Comparison of ENCODE assay signal across 9 cellular contexts in the genomic region with DNA sequence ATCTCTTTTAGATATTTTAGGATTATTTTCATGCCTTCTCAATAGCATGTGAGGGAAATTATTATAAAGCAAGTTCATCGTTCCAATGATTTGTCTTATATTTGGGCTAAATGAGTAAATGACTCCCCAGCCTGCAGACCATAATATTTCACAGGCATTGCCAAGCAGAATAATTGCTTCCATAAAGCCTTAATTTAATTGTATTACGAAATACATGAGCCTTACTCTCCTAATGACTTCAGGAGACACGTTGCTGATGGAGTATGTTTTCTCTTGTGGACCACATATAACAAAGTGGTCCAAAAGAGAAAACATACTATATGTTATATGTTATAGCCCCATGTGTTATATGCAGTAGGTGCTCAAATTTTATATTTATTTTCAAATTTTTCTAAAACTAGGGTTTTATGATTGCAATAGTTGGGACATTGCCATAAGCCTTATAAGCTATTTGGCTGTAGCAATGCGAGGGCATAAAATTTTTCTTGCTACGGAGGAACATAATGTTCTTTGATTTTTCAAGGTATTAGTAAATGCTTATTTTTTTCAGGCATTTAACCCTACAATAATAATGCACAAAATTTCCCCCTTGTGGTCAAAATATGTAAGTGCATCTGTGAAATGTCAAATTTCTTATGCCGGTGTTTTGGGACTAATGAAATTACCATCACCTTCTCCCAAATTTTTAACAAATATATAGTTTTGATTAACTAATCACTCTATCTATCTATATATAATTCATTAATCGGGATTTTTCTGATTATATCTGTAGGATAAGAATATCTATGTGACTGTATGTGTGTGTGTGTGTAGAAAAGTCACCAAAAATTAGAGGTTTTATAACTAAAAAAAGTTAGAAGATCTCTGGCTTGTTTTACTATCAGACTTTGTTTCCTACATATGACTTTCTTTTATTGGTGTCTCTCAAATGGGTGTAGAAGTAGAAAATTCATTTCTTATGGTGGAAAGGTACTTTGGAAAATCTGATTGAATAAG. TPM values are rescaled to one million over a fixed set of nuclear protein-coding genes. Genes with fewer than 3 reads are reported as not detected.
DNase-seq lines count a peak whose midpoint lies in the region; ATAC-seq and TF ChIP-seq lines count a peak whose summit lies in the region.
"Had no signal": no experiment of that assay in that cellular context is flagged by ENCODE, and none has a peak within 500 bp of the region (broad histone marks: within the 10 kb centered on the region; RNA-seq: fewer than 3 reads in every experiment).

No MANE protein-coding gene starts in this region.

- no peaks in the 10 kb centered on the region for H3K9me3 ChIP-seq in body of pancreas

- DNase-seq in EL (peak; percentile 23), body of pancreas (no peak), D341Med (ENCODE audit: low spot score) (no peak)
- no peak for DNase-seq in activated CD4-positive, alpha-beta T cell treated with anti-CD3 and anti-CD28 coated beads, Interleukin-2, amount 10 ng/mL, durations not matched to agents 24 days and 14 days
- no peak for DNase-seq in stimulated activated CD4-positive, alpha-beta T cell treated with anti-CD3 and anti-CD28 coated beads, Interleukin-2, amount 100 ng/mL, for 24 hours
- DNase-seq: naive B cell had no signal

- no peak overlapping the region for H3K4me3 Mint-ChIP-seq in nephron
- no peak overlapping the region for H3K4me3 Mint-ChIP-seq in activated CD4-positive, alpha-beta T cell treated with anti-CD3 and anti-CD28 coated beads, Interleukin-2, amount 10 ng/mL, durations not matched to agents 24 days and 14 days
- H3K4me3 Mint-ChIP-seq: naive B cell had no signal

- H3K4me1 ChIP-seq in body of pancreas, result peaks cover 14% of the 10 kb centered on the region

- intact Hi-C loops in body of pancreas (cut with DNase I), result no loop called here
- intact Hi-C loops in activated CD4-positive, alpha-beta T cell treated with anti-CD3 and anti-CD28 coated beads, Interleukin-2, amount 10 ng/mL, durations not matched to agents 24 days and 14 days (cut with micrococcal nuclease), result loop anchor here (2.0 to 5.0 kb wide), 2 partner anchors 163 to 361 kb away; no protein-coding TSS in a partner anchor

- H3K27me3 ChIP-seq in body of pancreas, result no peaks in the 10 kb centered on the region

- ATAC-seq in HG03565 (IDR thresholded peaks at IDR 0.05; ENCODE audit: unreplicated experiment) (peak; percentile 63), body of pancreas (no peak), HG02870 (IDR thresholded peaks at IDR 0.05; ENCODE audit: unreplicated experiment) (no peak)

- TF ChIP-seq POLR2A in body of pancreas (IDR thresholded peaks at IDR 0.05), result no peak

- no peaks in the 10 kb centered on the region for H3K36me3 ChIP-seq in body of pancreas (replicated peaks in 1 of 2; ENCODE audit: insufficient read depth in 1 of 2, low read depth in 2 of 2)

- TF ChIP-seq CTCF in body of pancreas (IDR thresholded peaks at IDR 0.05) (peak in 6 of 7 experiments; percentile 17 to 52 (median 36)), nephron (IDR thresholded peaks at IDR 0.05; ENCODE audit: unreplicated experiment in 3 of 3) (peak; percentile 53 to 68 (median 55))

- H3K4me3 ChIP-seq in body of pancreas, result no peak overlapping the region

- H3K36me3 Mint-ChIP-seq in nephron (ENCODE audit: low read depth), result no peaks in the 10 kb centered on the region
- no peaks in the 10 kb centered on the region for H3K36me3 Mint-ChIP-seq in activated CD4-positive, alpha-beta T cell treated with anti-CD3 and anti-CD28 coated beads, Interleukin-2, amount 10 ng/mL, durations not matched to agents 24 days and 14 days (ENCODE audit: low read depth)

- H3K27ac Mint-ChIP-seq in nephron, result no peak overlapping the region
- H3K27ac Mint-ChIP-seq in activated CD4-positive, alpha-beta T cell treated with anti-CD3 and anti-CD28 coated beads, Interleukin-2, amount 10 ng/mL, durations not matched to agents 24 days and 14 days, result no peak overlapping the region
- H3K27ac Mint-ChIP-seq: naive B cell had no signal

- H3K27me3 Mint-ChIP-seq in nephron (ENCODE audit: low read depth), result no peaks in the 10 kb centered on the region
- H3K27me3 Mint-ChIP-seq in activated CD4-positive, alpha-beta T cell treated with anti-CD3 and anti-CD28 coated beads, Interleukin-2, amount 10 ng/mL, durations not matched to agents 24 days and 14 days, result peaks cover 17% of the 10 kb centered on the region

- no peak overlapping the region for H3K27ac ChIP-seq in body of pancreas

- WGBS in body of pancreas, 2 donors, result 46 to 60% methylated on average over 7 of the region's 7 CpGs

- peaks cover 4% of the 10 kb centered on the region for H3K9me3 Mint-ChIP-seq in nephron
- H3K9me3 Mint-ChIP-seq in activated CD4-positive, alpha-beta T cell treated with anti-CD3 and anti-CD28 coated beads, Interleukin-2, amount 10 ng/mL, durations not matched to agents 24 days and 14 days, result no peaks in the 10 kb centered on the region

- no peaks in the 10 kb centered on the region for H3K4me1 Mint-ChIP-seq in nephron
- H3K4me1 Mint-ChIP-seq in activated CD4-positive, alpha-beta T cell treated with anti-CD3 and anti-CD28 coated beads, Interleukin-2, amount 10 ng/mL, durations not matched to agents 24 days and 14 days, result no peaks in the 10 kb centered on the region
- H3K4me1 Mint-ChIP-seq: naive B cell had no signal

RNA-seq across cellular contexts. Expression of a gene that starts 26.4 kb away (rescaled TPM):
- not detected for total RNA-seq in body of pancreas
- total RNA-seq in activated CD4-positive, alpha-beta T cell treated with anti-CD3 and anti-CD28 coated beads, Interleukin-2, amount 10 ng/mL, durations not matched to agents 24 days and 14 days, result not detected in 2 replicates

RNA-seq across cellular contexts. Expression of a gene that starts 53.1 kb away (rescaled TPM):
- not detected for total RNA-seq in body of pancreas
- total RNA-seq in activated CD4-positive, alpha-beta T cell treated with anti-CD3 and anti-CD28 coated beads, Interleukin-2, amount 10 ng/mL, durations not matched to agents 24 days and 14 days, result not detected in 2 replicates
